Comparison of ENCODE assay signal across 8 cellular contexts in genomic region chr13:41075034-41075433, GRCh38. TPM values are rescaled to one million over a fixed set of nuclear protein-coding genes. Genes with fewer than 3 reads are reported as not detected.
DNase-seq lines count a peak whose midpoint lies in the region; ATAC-seq and TF ChIP-seq lines count a peak whose summit lies in the region.

No MANE protein-coding gene starts in this region.

- no peaks in the 10 kb centered on the region for H3K4me1 Mint-ChIP-seq in activated CD8-positive, alpha-beta T cell treated with anti-CD3 and anti-CD28 coated beads for 36 hours (ENCODE audit: low read depth)
- H3K4me1 Mint-ChIP-seq in activated CD8-positive, alpha-beta T cell treated with anti-CD3 and anti-CD28 coated beads, Interleukin-2, amount 10 ng/mL, durations not matched to agents 7 days and 5 days (ENCODE audit: low read depth), result no peaks in the 10 kb centered on the region

- H3K27ac Mint-ChIP-seq in activated CD8-positive, alpha-beta T cell treated with anti-CD3 and anti-CD28 coated beads for 36 hours, result no peak overlapping the region
- H3K27ac Mint-ChIP-seq in activated CD8-positive, alpha-beta T cell treated with anti-CD3 and anti-CD28 coated beads, Interleukin-2, amount 10 ng/mL, durations not matched to agents 7 days and 5 days, result no peak overlapping the region

- H3K9me3 Mint-ChIP-seq in activated CD8-positive, alpha-beta T cell treated with anti-CD3 and anti-CD28 coated beads for 36 hours, result no peaks in the 10 kb centered on the region
- no peaks in the 10 kb centered on the region for H3K9me3 Mint-ChIP-seq in activated CD8-positive, alpha-beta T cell treated with anti-CD3 and anti-CD28 coated beads, Interleukin-2, amount 10 ng/mL, durations not matched to agents 7 days and 5 days (ENCODE audit: insufficient read depth)

- POLR2A ChIA-PET in activated CD8-positive, alpha-beta T cell treated with anti-CD3 and anti-CD28 coated beads for 36 hours (lab: Charles Lee), result interaction anchor here (1.5 kb wide), 1 partner anchor 15 kb away, joined by 9 read pairs; the partner anchor contains the start of gene WBP4
- POLR2A ChIA-PET in activated CD8-positive, alpha-beta T cell treated with anti-CD3 and anti-CD28 coated beads, Interleukin-2, amount 10 ng/mL, durations not matched to agents 7 days and 5 days (lab: Charles Lee), result no interaction called here

- CTCF ChIA-PET in activated CD8-positive, alpha-beta T cell treated with anti-CD3 and anti-CD28 coated beads for 36 hours (lab: Charles Lee), result interaction anchor here (0.7 to 2.8 kb wide), 5 partner anchors 8 to 156 kb away, joined by 3 to 16 read pairs (median 6); no protein-coding TSS in a partner anchor
- CTCF ChIA-PET in activated CD8-positive, alpha-beta T cell treated with anti-CD3 and anti-CD28 coated beads, Interleukin-2, amount 10 ng/mL, durations not matched to agents 7 days and 5 days (lab: Charles Lee), result interaction anchor here (1.0 to 1.9 kb wide), 4 partner anchors 12 to 147 kb away, joined by 3 to 10 read pairs (median 7); no protein-coding TSS in a partner anchor

- peaks cover 52% of the 10 kb centered on the region for H3K36me3 Mint-ChIP-seq in activated CD8-positive, alpha-beta T cell treated with anti-CD3 and anti-CD28 coated beads for 36 hours (ENCODE audit: low read depth)
- peaks cover 51% of the 10 kb centered on the region for H3K36me3 Mint-ChIP-seq in activated CD8-positive, alpha-beta T cell treated with anti-CD3 and anti-CD28 coated beads, Interleukin-2, amount 10 ng/mL, durations not matched to agents 7 days and 5 days (ENCODE audit: low read depth)

- DNase-seq in activated CD8-positive, alpha-beta T cell treated with anti-CD3 and anti-CD28 coated beads for 36 hours, result peak; percentile 40
- DNase-seq in activated CD8-positive, alpha-beta T cell treated with anti-CD3 and anti-CD28 coated beads, Interleukin-2, amount 10 ng/mL, durations not matched to agents 7 days and 5 days, result no peak
- DNase-seq in NCI-H748 (lab: John Stamatoyannopoulos, UW; ENCODE audit: unreplicated experiment) (peak; percentile 38), cardiac fibroblast (ENCODE audit: low read depth in 2 of 2) (peak; percentile 60 to 63), medulla oblongata (ENCODE audit: extremely low spot score) (peak; percentile 48), islet precursor cell (no peak), OCI-M2 (lab: John Stamatoyannopoulos, UW; ENCODE audit: unreplicated experiment) (no peak)

- no peaks in the 10 kb centered on the region for H3K27me3 Mint-ChIP-seq in activated CD8-positive, alpha-beta T cell treated with anti-CD3 and anti-CD28 coated beads for 36 hours
- no peaks in the 10 kb centered on the region for H3K27me3 Mint-ChIP-seq in activated CD8-positive, alpha-beta T cell treated with anti-CD3 and anti-CD28 coated beads, Interleukin-2, amount 10 ng/mL, durations not matched to agents 7 days and 5 days (ENCODE audit: low read depth)

- no peak overlapping the region for H3K4me3 ChIP-seq in cardiac fibroblast (replicated peaks in 1 of 2; ENCODE audit: low read depth in 2 of 2, low read length in 2 of 2)

- peak; percentile 45 for ATAC-seq in activated CD8-positive, alpha-beta T cell treated with anti-CD3 and anti-CD28 coated beads for 36 hours
- no peak for ATAC-seq in activated CD8-positive, alpha-beta T cell treated with anti-CD3 and anti-CD28 coated beads, Interleukin-2, amount 10 ng/mL, durations not matched to agents 7 days and 5 days
- no peak for ATAC-seq in HG03039 (IDR thresholded peaks at IDR 0.05; ENCODE audit: unreplicated experiment)

- intact Hi-C loops in activated CD8-positive, alpha-beta T cell treated with anti-CD3 and anti-CD28 coated beads for 36 hours (cut with micrococcal nuclease), result loop anchor here (5.0 to 10.0 kb wide), 2 partner anchors 147 to 240 kb away; partner anchors contain the start of gene NAA16

- TF ChIP-seq CTCF in activated CD8-positive, alpha-beta T cell treated with anti-CD3 and anti-CD28 coated beads for 36 hours (IDR thresholded peaks at IDR 0.05), result peak; percentile 54
- TF ChIP-seq CTCF in cardiac fibroblast (IDR thresholded peaks at IDR 0.05; ENCODE audit: low read depth, low read length), result peak; percentile 50

- no peak overlapping the region for H3K4me3 Mint-ChIP-seq in activated CD8-positive, alpha-beta T cell treated with anti-CD3 and anti-CD28 coated beads for 36 hours
- no peak overlapping the region for H3K4me3 Mint-ChIP-seq in activated CD8-positive, alpha-beta T cell treated with anti-CD3 and anti-CD28 coated beads, Interleukin-2, amount 10 ng/mL, durations not matched to agents 7 days and 5 days

RNA-seq across cellular contexts. Expression of gene WBP4, which starts 13.7 kb away (rescaled TPM):
- 10 to 100 TPM in 1 of 2 experiments, 1 to 10 TPM in 1; 9.6 to 11.8 TPM for total RNA-seq in activated CD8-positive, alpha-beta T cell treated with anti-CD3 and anti-CD28 coated beads for 36 hours
- total RNA-seq in activated CD8-positive, alpha-beta T cell treated with anti-CD3 and anti-CD28 coated beads, Interleukin-2, amount 10 ng/mL, durations not matched to agents 7 days and 5 days, result 10 to 100 TPM in 1 of 2 experiments, 1 to 10 TPM in 1; 9.7 to 10.4 TPM

RNA-seq across cellular contexts. Expression of gene ELF1, which starts 55.9 kb away (rescaled TPM):
- 10 to 100 TPM; 85.2 to 88.2 TPM for total RNA-seq in activated CD8-positive, alpha-beta T cell treated with anti-CD3 and anti-CD28 coated beads for 36 hours
- total RNA-seq in activated CD8-positive, alpha-beta T cell treated with anti-CD3 and anti-CD28 coated beads, Interleukin-2, amount 10 ng/mL, durations not matched to agents 7 days and 5 days, result 100 to 1,000 TPM; 106 to 107 TPM

RNA-seq across cellular contexts. Expression of gene KBTBD6, which starts 57.6 kb away (rescaled TPM):
- 1 to 10 TPM; 3.9 to 4.5 TPM for total RNA-seq in activated CD8-positive, alpha-beta T cell treated with anti-CD3 and anti-CD28 coated beads for 36 hours
- total RNA-seq in activated CD8-positive, alpha-beta T cell treated with anti-CD3 and anti-CD28 coated beads, Interleukin-2, amount 10 ng/mL, durations not matched to agents 7 days and 5 days, result 1 to 10 TPM; 4.9 to 6.0 TPM

Comparison
In these comparisons a context has a peak if more than half of its experiments do, and no peak if none do; other contexts are left out.
1. DNase-seq: peak in activated CD8-positive, alpha-beta T cell treated with anti-CD3 and anti-CD28 coated beads for 36 hours (single experiment), NCI-H748 (single experiment), cardiac fibroblast (2 of 2) and medulla oblongata (single experiment); none in activated CD8-positive, alpha-beta T cell treated with anti-CD3 and anti-CD28 coated beads, Interleukin-2, amount 10 ng/mL, durations not matched to agents 7 days and 5 days (single experiment), islet precursor cell (single experiment) and OCI-M2 (single experiment).